In the genomic region with DNA sequence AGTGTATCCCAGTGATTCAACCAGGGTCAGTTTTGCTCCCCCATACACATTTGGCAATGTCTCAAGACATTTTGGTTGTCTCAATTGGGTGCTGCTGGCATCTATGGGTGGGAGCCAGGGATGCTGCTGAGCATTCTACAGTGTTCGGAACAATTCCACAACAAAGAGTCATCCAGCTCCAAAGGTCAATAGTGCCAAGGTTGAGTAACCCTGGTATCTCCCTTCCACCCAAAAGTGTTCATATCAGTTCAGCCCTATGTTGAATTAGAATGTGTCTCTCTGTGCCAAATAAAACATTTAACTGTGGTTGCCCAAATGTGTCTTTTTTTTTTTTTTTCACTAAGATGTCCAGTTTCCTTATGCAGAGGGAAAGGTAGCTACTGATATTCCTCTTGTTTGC, we compare ENCODE assay signal across 16 cellular contexts.
"Had no signal": no experiment of that assay in that cellular context is flagged by ENCODE, and none has a peak within 500 bp of the region (broad histone marks: within the 10 kb centered on the region; RNA-seq: fewer than 3 reads in every experiment).

No MANE protein-coding gene starts in this region.

- H3K27me3 ChIP-seq: gastrocnemius medialis, neutrophil had no signal

- ATAC-seq: esophagus mucosa; gastrocnemius medialis; left colon; naive thymus-derived CD4-positive, alpha-beta T cell had no signal

- H3K4me3 ChIP-seq: dorsolateral prefrontal cortex, gastrocnemius medialis, heart right ventricle, smooth muscle cell had no signal

- H3K27me3 Mint-ChIP-seq: naive thymus-derived CD4-positive, alpha-beta T cell; type B pancreatic cell had no signal

- H3K9me3 ChIP-seq: gastrocnemius medialis, heart right ventricle, neutrophil had no signal

- H3K27ac Mint-ChIP-seq: type B pancreatic cell had no signal

- H3K27ac ChIP-seq: dorsolateral prefrontal cortex, gastrocnemius medialis, heart right ventricle, neutrophil had no signal

- H3K4me2 ChIP-seq: smooth muscle cell had no signal

- H3K36me3 ChIP-seq: gastrocnemius medialis, heart right ventricle, neutrophil had no signal

- DNase-seq: cortex of kidney; dorsolateral prefrontal cortex; effector memory CD4-positive, alpha-beta T cell; gastrocnemius medialis; heart right ventricle; hypothalamus; left colon; mammary epithelial cell; naive thymus-derived CD4-positive, alpha-beta T cell; posterior cingulate gyrus; stimulated activated CD4-positive, alpha-beta T cell treated with anti-CD3 and anti-CD28 coated beads, Interleukin-2, amount 100 ng/mL, for 48 hours; stimulated activated naive CD4-positive, alpha-beta T cell treated with Interleukin-2 at 50 U/mL for 16 hours had no signal

- H3K36me3 Mint-ChIP-seq: naive thymus-derived CD4-positive, alpha-beta T cell; type B pancreatic cell had no signal

- H3K4me3 Mint-ChIP-seq: naive thymus-derived CD4-positive, alpha-beta T cell; type B pancreatic cell had no signal

- H3K4me1 ChIP-seq: gastrocnemius medialis, heart right ventricle had no signal
